Comparison of ENCODE assay signal across 10 cellular contexts in the genomic region with DNA sequence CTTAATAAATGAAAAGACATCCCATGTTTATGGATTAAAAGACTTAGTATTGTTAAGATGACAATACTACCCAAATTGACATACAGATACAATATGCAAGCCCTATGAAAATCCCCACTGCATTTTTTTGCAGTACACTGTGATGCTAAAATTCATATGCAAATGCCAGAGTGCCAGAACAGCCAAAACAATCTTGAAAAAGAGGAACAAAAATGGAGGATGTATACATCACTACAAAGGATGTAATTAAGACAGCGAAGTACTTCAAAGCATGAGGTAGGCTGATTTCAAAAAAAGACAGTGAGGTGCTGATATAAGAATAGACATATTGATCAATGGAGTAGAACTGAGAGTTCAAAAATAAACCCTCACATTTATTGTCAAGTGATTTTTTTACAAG. TPM values are rescaled to one million over a fixed set of nuclear protein-coding genes. Genes with fewer than 3 reads are reported as not detected.
"Had no signal": no experiment of that assay in that cellular context is flagged by ENCODE, and none has a peak within 500 bp of the region (broad histone marks: within the 10 kb centered on the region; RNA-seq: fewer than 3 reads in every experiment).

No MANE protein-coding gene starts in this region.

- H3K9me3 Mint-ChIP-seq: HFFc6 had no signal

- H3K4me3 ChIP-seq: GM23338, HAP-1, K562 had no signal

- H3K4me3 Mint-ChIP-seq: GM23338, HFFc6 had no signal

- H3K9me3 ChIP-seq: HAP-1 had no signal

- ATAC-seq: GM23338, HCT116, K562 had no signal

- FAIRE-seq: HTR-8/SVneo, K562 had no signal

- DNase-seq: H7, HFFc6, IMR-90 had no signal

- H3K27ac Mint-ChIP-seq: GM23338, HFFc6 had no signal

- H3K4me1 Mint-ChIP-seq: GM23338 had no signal

- H3K36me3 ChIP-seq: HAP-1 had no signal

RNA-seq across cellular contexts. Expression of gene SATL1, which starts 47.3 kb away (rescaled TPM):
- total RNA-seq: H4, HFFc6, HT-29, IMR-90 had no signal
- polyA plus RNA-seq: IMR-90 had no signal
